ENCODE assay signal across 24 cellular contexts in the genomic region with DNA sequence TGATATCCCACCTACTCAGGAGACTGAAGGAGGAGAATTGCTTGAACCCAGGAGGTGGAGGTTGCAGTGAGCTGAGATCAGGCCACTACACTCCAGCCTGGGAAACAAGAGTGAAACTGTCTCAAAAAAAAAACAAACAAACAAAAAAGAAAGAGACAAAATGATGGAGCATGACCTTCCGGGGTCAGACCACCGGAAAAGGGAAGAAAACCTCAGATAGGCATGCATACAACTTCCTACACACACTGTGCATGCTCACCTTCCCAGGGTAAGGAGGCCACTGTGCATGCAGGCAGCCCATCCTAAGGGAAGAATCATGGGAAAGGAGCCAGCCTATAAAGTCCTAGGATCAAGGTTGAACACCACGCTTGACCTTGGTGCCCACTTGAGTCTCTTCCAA.
"Had no signal": no experiment of that assay in that cellular context is flagged by ENCODE, and none has a peak within 500 bp of the region (broad histone marks: within the 10 kb centered on the region; RNA-seq: fewer than 3 reads in every experiment).

No MANE protein-coding gene starts in this region.

- ATAC-seq: activated CD4-positive, alpha-beta T cell treated with anti-CD3 and anti-CD28 coated beads for 36 hours; activated CD4-positive, CD25-positive, alpha-beta regulatory T cell treated with anti-CD3 and anti-CD28 coated beads, Interleukin-2, amount 50 U/mL, for 24 hours; activated CD8-positive, alpha-beta T cell treated with anti-CD3 and anti-CD28 coated beads for 36 hours; activated naive CD4-positive, alpha-beta T cell treated with anti-CD3 and anti-CD28 coated beads, Interleukin-2, amount 50 U/mL, for 72 hours; activated T-cell treated with anti-CD3 and anti-CD28 coated beads, Interleukin-2, amount 50 U/mL, for 4 hours; body of pancreas; SK-N-SH treated with all-trans-retinoic acid at 6 μM for 48 hours; T-cell; T-helper 17 cell had no signal

- H3K27me3 ChIP-seq: adrenal gland, body of pancreas, breast epithelium had no signal

- H3K4me3 Mint-ChIP-seq: activated CD4-positive, alpha-beta T cell treated with anti-CD3 and anti-CD28 coated beads for 36 hours; activated CD8-positive, alpha-beta T cell treated with anti-CD3 and anti-CD28 coated beads for 36 hours; activated naive CD4-positive, alpha-beta T cell treated with anti-CD3 and anti-CD28 coated beads for 36 hours; activated T-cell treated with anti-CD3 and anti-CD28 coated beads, Interleukin-2, amount 50 U/mL, for 4 hours; activated T-helper 1 cell treated with anti-CD3 and anti-CD28 coated beads, Interleukin-12 subunit alpha, Interleukin-12 subunit beta, Interleukin-2, Interleukin-4 antibody, amounts not matched to agents 30 ng/mL and 10 ng/mL and 1 ng/mL, durations not matched to agents 14 hours and 24 hours and 36 hours; T-cell; T-helper 17 cell had no signal

- H3K4me2 ChIP-seq: KMS-11, PC-9 had no signal

- H3K9me3 ChIP-seq: adrenal gland, body of pancreas, breast epithelium had no signal

- H3K4me3 ChIP-seq: adrenal gland, body of pancreas, breast epithelium, coronary artery, PC-9 had no signal

- H3K9ac ChIP-seq: KMS-11 had no signal

- H3K27ac Mint-ChIP-seq: activated CD4-positive, alpha-beta T cell treated with anti-CD3 and anti-CD28 coated beads for 36 hours; T-cell; T-helper 17 cell had no signal

- H3K36me3 ChIP-seq: adrenal gland, breast epithelium had no signal

- H3K27me3 Mint-ChIP-seq: activated CD4-positive, alpha-beta T cell treated with anti-CD3 and anti-CD28 coated beads for 36 hours; activated CD8-positive, alpha-beta T cell treated with anti-CD3 and anti-CD28 coated beads for 36 hours; T-cell; T-helper 17 cell had no signal

- H3K4me1 Mint-ChIP-seq: activated CD4-positive, alpha-beta T cell treated with anti-CD3 and anti-CD28 coated beads for 36 hours had no signal

- H3K36me3 Mint-ChIP-seq: activated naive CD4-positive, alpha-beta T cell treated with anti-CD3 and anti-CD28 coated beads, Interleukin-2, amount 50 U/mL, for 72 hours; T-cell had no signal

- H2AFZ ChIP-seq: PC-9 had no signal

- H3K4me1 ChIP-seq: adrenal gland, body of pancreas, breast epithelium had no signal

- H3K9me3 Mint-ChIP-seq: activated CD8-positive, alpha-beta T cell treated with anti-CD3 and anti-CD28 coated beads for 36 hours; activated naive CD4-positive, alpha-beta T cell treated with anti-CD3 and anti-CD28 coated beads for 36 hours; activated T-cell treated with anti-CD3 and anti-CD28 coated beads, Interleukin-2, amount 50 U/mL, for 4 hours; activated T-helper 1 cell treated with anti-CD3 and anti-CD28 coated beads, Interleukin-12 subunit alpha, Interleukin-12 subunit beta, Interleukin-2, Interleukin-4 antibody, amounts not matched to agents 30 ng/mL and 10 ng/mL and 1 ng/mL, durations not matched to agents 14 hours and 24 hours and 36 hours; T-cell had no signal

- DNase-seq: activated CD4-positive, alpha-beta T cell treated with anti-CD3 and anti-CD28 coated beads for 36 hours; activated CD4-positive, alpha-beta T cell treated with anti-CD3 and anti-CD28 coated beads, Interleukin-2, amount 50 U/mL, for 1 hour; activated CD8-positive, alpha-beta T cell treated with anti-CD3 and anti-CD28 coated beads for 36 hours; activated gamma-delta T cell treated with Interleukin-2 at 50 U/mL for 16 hours; activated naive CD4-positive, alpha-beta T cell treated with anti-CD3 and anti-CD28 coated beads for 36 hours; activated T-cell treated with anti-CD3 and anti-CD28 coated beads for 4 hours; activated T-cell treated with anti-CD3 and anti-CD28 coated beads, Interleukin-2, amount 50 U/mL, for 4 hours; adrenal gland; body of pancreas; NCI-H1417 treated with DMSO at 0.1 percent for 48 hours; NK-92 treated with Interleukin-12 subunit alpha and Interleukin-12 subunit beta, amount 100 ng/mL, for 24 hours; PC-9; SIG-M5; T-cell; T-helper 17 cell; T1000 had no signal

- H3K27ac ChIP-seq: adrenal gland, body of pancreas, breast epithelium, coronary artery, KMS-11, PC-9, RWPE1 had no signal
